Comparison of ENCODE assay signal across 16 cellular contexts in the genomic region with DNA sequence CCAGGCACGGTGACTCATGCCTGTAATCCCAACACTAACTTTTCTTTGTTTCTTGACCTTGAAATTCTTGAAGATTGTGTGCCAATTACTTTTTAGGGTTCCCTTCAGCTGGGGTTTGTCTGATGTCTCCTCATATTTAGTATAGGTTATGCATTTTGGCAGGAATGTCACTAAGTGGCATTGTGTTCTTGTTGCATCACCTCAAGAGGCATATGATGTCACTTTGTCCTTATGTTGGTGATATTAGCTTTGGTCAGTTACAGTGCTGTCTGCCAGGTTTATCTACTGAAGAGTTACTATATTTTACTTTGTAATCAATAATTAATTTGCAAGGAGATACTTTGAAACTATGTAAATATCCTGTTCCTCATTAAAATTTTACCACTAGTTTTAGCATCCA.
DNase-seq lines count a peak whose midpoint lies in the region; ATAC-seq and TF ChIP-seq lines count a peak whose summit lies in the region.
"Had no signal": no experiment of that assay in that cellular context is flagged by ENCODE, and none has a peak within 500 bp of the region (broad histone marks: within the 10 kb centered on the region; RNA-seq: fewer than 3 reads in every experiment).

No MANE protein-coding gene starts in this region.

- H3K4me3 ChIP-seq in A673 (ENCODE audit: low read depth, low read length, poor library complexity, severe bottlenecking) (no peak overlapping the region), SK-N-SH (ENCODE audit: low read depth in 2 of 2, low read length in 1 of 2) (no peak overlapping the region), endodermal cell (ENCODE audit: low read length) (no peak overlapping the region)

- H3K27ac ChIP-seq in A673 (ENCODE audit: low read depth, low read length, poor library complexity, severe bottlenecking) (no peak overlapping the region), SK-N-SH (ENCODE audit: low read depth in 2 of 2, low read length in 1 of 2) (no peak overlapping the region), endodermal cell (ENCODE audit: low read depth, low read length) (no peak overlapping the region)
- H3K27ac ChIP-seq: HL-60 had no signal

- H3K27me3 Mint-ChIP-seq in endodermal cell (ENCODE audit: insufficient read depth) = no peaks in the 10 kb centered on the region
- H3K27me3 Mint-ChIP-seq: CD8-positive, alpha-beta memory T cell had no signal

- POLR2A ChIA-PET in A673 (lab: Charles Lee; ENCODE audit: low non-redundant PET) = no interaction called here
- POLR2A ChIA-PET in SK-N-SH (lab: Yijun Ruan, JAX) = interaction anchor here (1.1 kb wide), 1 partner anchor 61 kb away, joined by 3 read pairs; a partner anchor contains a TSS

- no peak overlapping the region for H3K4me3 Mint-ChIP-seq in endodermal cell

- DNase-seq in A673 (ENCODE audit: low spot score) (peak; percentile 10), DMS53 treated with DMSO at 0.1 percent for 48 hours (lab: John Stamatoyannopoulos, UW; ENCODE audit: unreplicated experiment) (peak; percentile 42), SW480 (ENCODE audit: low spot score) (peak; percentile 21), SK-N-SH (no peak), endodermal cell (no peak), NCI-H1694 treated with DMSO at 0.1 percent for 48 hours (lab: John Stamatoyannopoulos, UW) (no peak)
- DNase-seq: BE2C; CD8-positive, alpha-beta memory T cell; DMS153; GOT3; NCI-H146; NCI-H2227 treated with DMSO at 0.1 percent for 48 hours; NCI-H524 treated with DMSO at 0.1 percent for 48 hours; NK-92 treated with Interleukin-12 subunit alpha and Interleukin-12 subunit beta, amount 100 ng/mL, for 24 hours had no signal

- H3K9me3 ChIP-seq in A673 (ENCODE audit: low read depth, low read length, poor library complexity, severe bottlenecking) (no peaks in the 10 kb centered on the region), SK-N-SH (no peaks in the 10 kb centered on the region), endodermal cell (ENCODE audit: control insufficient read depth, low read length) (no peaks in the 10 kb centered on the region)
- H3K9me3 ChIP-seq: BE2C had no signal

- BruUV-seq in A673 (replicated peaks; lab: Mats Ljungman, UMichigan) = no TSS peak

- no peaks in the 10 kb centered on the region for H3K79me2 ChIP-seq in SK-N-SH (ENCODE audit: insufficient read depth)

- H3F3A ChIP-seq in SK-N-SH (replicated peaks; ENCODE audit: insufficient read depth) = no peaks in the 10 kb centered on the region

- no peaks in the 10 kb centered on the region for H4K20me1 ChIP-seq in SK-N-SH (ENCODE audit: insufficient read depth)

- ATAC-seq in esophagus mucosa = peak; percentile 35

- H3K4me1 ChIP-seq in A673 (ENCODE audit: insufficient read depth, low read length, poor library complexity, severe bottlenecking) (peaks cover 14% of the 10 kb centered on the region), SK-N-SH (ENCODE audit: control insufficient read depth in 1 of 2, insufficient read depth in 2 of 2, low read depth in 1 of 2, low read length in 1 of 2) (0 out of 4 replicates have a peak, but pooled peaks cover 0 to 4% of the 10 kb centered on the region in 2 experiments), endodermal cell (ENCODE audit: control insufficient read depth, insufficient read depth, low read length) (no peaks in the 10 kb centered on the region)
- H3K4me1 ChIP-seq: BE2C had no signal

- no peaks in the 10 kb centered on the region for H3K36me3 ChIP-seq in A673 (ENCODE audit: insufficient read depth, low read length, poor library complexity, severe bottlenecking)
- no peaks in the 10 kb centered on the region for H3K36me3 ChIP-seq in SK-N-SH (replicated peaks in 1 of 2; ENCODE audit: control insufficient read depth in 1 of 2, insufficient read depth in 2 of 2, low read length in 1 of 2)
- H3K36me3 ChIP-seq in endodermal cell (ENCODE audit: control insufficient read depth, insufficient read depth, low read length) = no peaks in the 10 kb centered on the region
- H3K36me3 ChIP-seq: BE2C had no signal

- H3K27me3 ChIP-seq in A673 (replicated peaks; ENCODE audit: insufficient read depth, low read depth, low read length, poor library complexity) (no peaks in the 10 kb centered on the region), SK-N-SH (ENCODE audit: insufficient read depth) (no peaks in the 10 kb centered on the region), endodermal cell (ENCODE audit: control insufficient read depth, insufficient read depth, low read length, poor library complexity, severe bottlenecking) (no peaks in the 10 kb centered on the region)
- H3K27me3 ChIP-seq: BE2C had no signal

- peaks cover 2% of the 10 kb centered on the region for H3K36me3 Mint-ChIP-seq in endodermal cell (ENCODE audit: low read depth)

- CTCF ChIA-PET in A673 (lab: Charles Lee) (no interaction called here), SK-N-SH (lab: Yijun Ruan, JAX) (no interaction called here)

- peaks cover 3% of the 10 kb centered on the region for H3K9me3 Mint-ChIP-seq in endodermal cell

- no peak overlapping the region for H3K27ac Mint-ChIP-seq in endodermal cell
- H3K27ac Mint-ChIP-seq: CD8-positive, alpha-beta memory T cell had no signal

- no peak for TF ChIP-seq RAD21 in SK-N-SH (IDR thresholded peaks at IDR 0.05; ENCODE audit: low read length)

- 49% methylated on average over 1 of the region's 1 CpG for WGBS in SK-N-SH (ENCODE audit: low lambda C conversion rate)
- WGBS in endodermal cell (ENCODE audit: insufficient coverage in 1 of 2, insufficient read length in 1 of 2), 2 experiments = 60 to 95% methylated on average over 1 of the region's 1 CpG

- no peak overlapping the region for H3K4me2 ChIP-seq in SK-N-SH

- no peak overlapping the region for H2AFZ ChIP-seq in SK-N-SH (ENCODE audit: low read depth)

- TF ChIP-seq CTCF in A673 (conservative IDR thresholded peaks at IDR 0.05; ENCODE audit: low read depth, low read length) (no peak), SK-N-SH (IDR thresholded peaks at IDR 0.05) (no peak), endodermal cell (conservative IDR thresholded peaks at IDR 0.05) (no peak)

- H3K9ac ChIP-seq in SK-N-SH (no peak overlapping the region), endodermal cell (ENCODE audit: extremely low read depth, low read length, poor library complexity, severe bottlenecking) (no peak overlapping the region)

- TF ChIP-seq EP300 in SK-N-SH (IDR thresholded peaks at IDR 0.05; ENCODE audit: borderline replicate concordance in 1 of 2, low read depth in 1 of 2, low read length in 1 of 2) = no peak

- H3K4me1 Mint-ChIP-seq in endodermal cell = peaks cover 14% of the 10 kb centered on the region

- H3K9me2 ChIP-seq in SK-N-SH = no peaks in the 10 kb centered on the region

- intact Hi-C loops in A673 (cut with micrococcal nuclease; ENCODE audit: unreplicated experiment) = no loop called here

TF ChIP-seq in SK-N-SH, 30 proteins besides CTCF, POLR2A, EP300 and RAD21 (continues in another document):
- TF ChIP-seq, protein P1, sequence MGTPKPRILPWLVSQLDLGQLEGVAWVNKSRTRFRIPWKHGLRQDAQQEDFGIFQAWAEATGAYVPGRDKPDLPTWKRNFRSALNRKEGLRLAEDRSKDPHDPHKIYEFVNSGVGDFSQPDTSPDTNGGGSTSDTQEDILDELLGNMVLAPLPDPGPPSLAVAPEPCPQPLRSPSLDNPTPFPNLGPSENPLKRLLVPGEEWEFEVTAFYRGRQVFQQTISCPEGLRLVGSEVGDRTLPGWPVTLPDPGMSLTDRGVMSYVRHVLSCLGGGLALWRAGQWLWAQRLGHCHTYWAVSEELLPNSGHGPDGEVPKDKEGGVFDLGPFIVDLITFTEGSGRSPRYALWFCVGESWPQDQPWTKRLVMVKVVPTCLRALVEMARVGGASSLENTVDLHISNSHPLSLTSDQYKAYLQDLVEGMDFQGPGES (IDR thresholded peaks at IDR 0.05; ENCODE audit: low read depth, low read length) = no peak
- TF ChIP-seq, protein P2, sequence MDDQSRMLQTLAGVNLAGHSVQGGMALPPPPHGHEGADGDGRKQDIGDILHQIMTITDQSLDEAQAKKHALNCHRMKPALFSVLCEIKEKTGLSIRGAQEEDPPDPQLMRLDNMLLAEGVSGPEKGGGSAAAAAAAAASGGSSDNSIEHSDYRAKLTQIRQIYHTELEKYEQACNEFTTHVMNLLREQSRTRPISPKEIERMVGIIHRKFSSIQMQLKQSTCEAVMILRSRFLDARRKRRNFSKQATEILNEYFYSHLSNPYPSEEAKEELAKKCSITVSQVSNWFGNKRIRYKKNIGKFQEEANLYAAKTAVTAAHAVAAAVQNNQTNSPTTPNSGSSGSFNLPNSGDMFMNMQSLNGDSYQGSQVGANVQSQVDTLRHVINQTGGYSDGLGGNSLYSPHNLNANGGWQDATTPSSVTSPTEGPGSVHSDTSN (IDR thresholded peaks at IDR 0.05) = no peak
- TF ChIP-seq JUND (IDR thresholded peaks at IDR 0.05) (no peak), GABPA (IDR thresholded peaks at IDR 0.05; ENCODE audit: low read depth) (no peak), EZH2phosphoT487 (IDR thresholded peaks at IDR 0.05; ENCODE audit: borderline replicate concordance, low read depth) (no peak), CHD2 (IDR thresholded peaks at IDR 0.05; ENCODE audit: low read length, partially characterized antibody) (no peak)
- TF ChIP-seq, protein P3, sequence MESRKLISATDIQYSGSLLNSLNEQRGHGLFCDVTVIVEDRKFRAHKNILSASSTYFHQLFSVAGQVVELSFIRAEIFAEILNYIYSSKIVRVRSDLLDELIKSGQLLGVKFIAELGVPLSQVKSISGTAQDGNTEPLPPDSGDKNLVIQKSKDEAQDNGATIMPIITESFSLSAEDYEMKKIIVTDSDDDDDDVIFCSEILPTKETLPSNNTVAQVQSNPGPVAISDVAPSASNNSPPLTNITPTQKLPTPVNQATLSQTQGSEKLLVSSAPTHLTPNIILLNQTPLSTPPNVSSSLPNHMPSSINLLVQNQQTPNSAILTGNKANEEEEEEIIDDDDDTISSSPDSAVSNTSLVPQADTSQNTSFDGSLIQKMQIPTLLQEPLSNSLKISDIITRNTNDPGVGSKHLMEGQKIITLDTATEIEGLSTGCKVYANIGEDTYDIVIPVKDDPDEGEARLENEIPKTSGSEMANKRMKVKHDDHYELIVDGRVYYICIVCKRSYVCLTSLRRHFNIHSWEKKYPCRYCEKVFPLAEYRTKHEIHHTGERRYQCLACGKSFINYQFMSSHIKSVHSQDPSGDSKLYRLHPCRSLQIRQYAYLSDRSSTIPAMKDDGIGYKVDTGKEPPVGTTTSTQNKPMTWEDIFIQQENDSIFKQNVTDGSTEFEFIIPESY (IDR thresholded peaks at IDR 0.05; ENCODE audit: borderline replicate concordance, low read depth) = no peak

Comparison
In these comparisons a context has a peak if more than half of its experiments do, and no peak if none do; other contexts are left out.
1. DNase-seq: peak in A673 (single experiment), DMS53 treated with DMSO at 0.1 percent for 48 hours (single experiment) and SW480 (single experiment); none in SK-N-SH (single experiment), endodermal cell (single experiment) and NCI-H1694 treated with DMSO at 0.1 percent for 48 hours (single experiment).